In genomic region chr4:137961051-137961438, GRCh38 we compare ENCODE assay signal across 14 cellular contexts.
A peak's percentile ranks its signal among the peaks of the same experiment; 100 is the strongest.
DNase-seq lines count a peak whose midpoint lies in the region; ATAC-seq and TF ChIP-seq lines count a peak whose summit lies in the region.
"Had no signal": no experiment of that assay in that cellular context is flagged by ENCODE, and none has a peak within 500 bp of the region (broad histone marks: within the 10 kb centered on the region; RNA-seq: fewer than 3 reads in every experiment).

No MANE protein-coding gene starts in this region.

- peak overlapping the region; percentile 5 to 54 (median 11) for H3K27ac Mint-ChIP-seq in nephron
- H3K27ac Mint-ChIP-seq: activated naive CD8-positive, alpha-beta T cell; naive thymus-derived CD4-positive, alpha-beta T cell had no signal

- no peak for ATAC-seq in HG03196 (IDR thresholded peaks at IDR 0.05; ENCODE audit: unreplicated experiment)
- no peak for ATAC-seq in left lobe of liver
- no peak for ATAC-seq in GM19455 (IDR thresholded peaks at IDR 0.05; ENCODE audit: unreplicated experiment)
- no peak for ATAC-seq in GM21723 (IDR thresholded peaks at IDR 0.05; ENCODE audit: unreplicated experiment)
- ATAC-seq: naive thymus-derived CD4-positive, alpha-beta T cell had no signal

- DNase-seq in AG20443 (ENCODE audit: low spot score) = peak; percentile 61
- DNase-seq in LHCN-M2 (ENCODE audit: low read depth) = peak; percentile 87
- peak; percentile 26 for DNase-seq in epidermal melanocyte (ENCODE audit: insufficient read length, low spot score)
- no peak for DNase-seq in left lobe of liver (ENCODE audit: low spot score)
- DNase-seq: activated CD4-positive, alpha-beta T cell treated with anti-CD3 and anti-CD28 coated beads, Interleukin-2, amount 50 U/mL, for 4 hours; naive thymus-derived CD4-positive, alpha-beta T cell; NCI-H510A; stimulated activated CD4-positive, alpha-beta T cell treated with anti-CD3 and anti-CD28 coated beads, Interleukin-1b, Interleukin-23, amount 100 ng/mL, for 48 hours; stimulated activated naive CD4-positive, alpha-beta T cell treated with Interleukin-2 at 50 U/mL for 16 hours had no signal

- peaks cover 11% of the 10 kb centered on the region for H3K4me1 Mint-ChIP-seq in nephron
- H3K4me1 Mint-ChIP-seq: naive thymus-derived CD4-positive, alpha-beta T cell had no signal

- no peak for TF ChIP-seq CTCF in nephron (IDR thresholded peaks at IDR 0.05; ENCODE audit: unreplicated experiment in 3 of 3)

- no peaks in the 10 kb centered on the region for H3K9me3 Mint-ChIP-seq in nephron

- no peak overlapping the region for H3K4me3 Mint-ChIP-seq in nephron
- H3K4me3 Mint-ChIP-seq: activated naive CD8-positive, alpha-beta T cell; naive thymus-derived CD4-positive, alpha-beta T cell had no signal

- no peaks in the 10 kb centered on the region for H3K27me3 Mint-ChIP-seq in nephron (ENCODE audit: low read depth)
- H3K27me3 Mint-ChIP-seq: activated naive CD8-positive, alpha-beta T cell; naive thymus-derived CD4-positive, alpha-beta T cell had no signal

- no peaks in the 10 kb centered on the region for H3K36me3 Mint-ChIP-seq in nephron (ENCODE audit: low read depth)
- H3K36me3 Mint-ChIP-seq: activated naive CD8-positive, alpha-beta T cell had no signal
